In the genomic region with DNA sequence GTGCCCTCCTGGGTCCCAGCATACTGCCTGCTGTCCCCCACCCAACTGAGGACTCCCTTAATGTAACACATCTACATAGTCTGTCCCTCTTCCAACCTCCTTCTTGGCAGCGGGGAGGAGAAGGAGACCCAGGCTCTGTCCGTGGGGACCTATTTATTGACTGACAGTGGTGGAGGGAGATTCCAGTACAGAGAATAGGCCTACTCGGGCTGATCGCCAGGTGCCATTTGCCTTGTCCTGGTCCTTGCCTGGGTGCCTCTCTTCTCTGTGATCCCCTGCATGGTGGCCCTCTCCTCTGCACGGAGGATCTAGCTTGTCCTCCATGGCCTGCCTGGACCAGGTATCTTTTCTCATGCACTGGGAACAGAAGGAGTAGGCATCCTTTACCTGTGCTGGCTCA, we compare ENCODE assay signal across 23 cellular contexts. TPM values are rescaled to one million over a fixed set of nuclear protein-coding genes. Genes with fewer than 3 reads are reported as not detected.
"Had no signal": no experiment of that assay in that cellular context is flagged by ENCODE, and none has a peak within 500 bp of the region (broad histone marks: within the 10 kb centered on the region; RNA-seq: fewer than 3 reads in every experiment).

No MANE protein-coding gene starts in this region.

- H3K36me3 ChIP-seq: MG63 had no signal

- H3K9me3 ChIP-seq: MG63, SK-N-SH had no signal

- H3K9ac ChIP-seq: SK-N-SH had no signal

- ATAC-seq: HepG2 had no signal

- H3K4me2 ChIP-seq: SK-N-SH had no signal

- DNase-seq: IMR-90, Karpas-422, KG1, MG63, NCI-H1092, NCI-H1436, NCI-H187, NCI-H2029, NCI-H2081 treated with DMSO at 0.1 percent for 48 hours, NCI-H2171, NCI-H226, NCI-H446, NCI-H510A, NCI-H524 treated with DMSO at 0.1 percent for 48 hours, NCI-H69, NCI-H774, RPMI8226, SHP77, SK-N-SH had no signal

- H3K4me3 ChIP-seq: MG63 had no signal

- FAIRE-seq: HepG2, RCC 7860 had no signal

RNA-seq across cellular contexts. Expression of a gene that starts 17.0 kb away (rescaled TPM):
- total RNA-seq: HepG2, HT1080, IMR-90, SK-MEL-5 had no signal
- polyA plus RNA-seq: HepG2, IMR-90, SK-N-SH had no signal
